ENCODE assay signal across 24 cellular contexts in the genomic region with DNA sequence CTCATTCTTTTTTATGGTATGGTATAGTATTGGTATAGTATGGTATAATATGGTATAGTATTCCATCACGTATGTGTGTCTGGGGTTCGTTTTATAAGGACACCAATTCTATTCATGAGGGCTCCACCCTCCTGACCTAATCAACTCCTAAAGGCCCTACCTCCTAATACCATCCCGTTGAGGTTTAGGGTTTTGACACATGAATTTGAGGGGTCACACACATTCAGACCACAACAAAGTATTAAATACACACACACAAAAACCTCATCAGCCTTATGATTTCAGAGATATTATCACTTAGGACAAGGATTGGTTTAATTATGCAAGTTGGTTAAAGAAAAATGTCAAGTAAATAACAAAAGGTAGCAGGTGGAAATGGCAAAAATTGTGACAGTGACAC. TPM values are rescaled to one million over a fixed set of nuclear protein-coding genes. Genes with fewer than 3 reads are reported as not detected.
A peak's percentile ranks its signal among the peaks of the same experiment; 100 is the strongest.
DNase-seq lines count a peak whose midpoint lies in the region; ATAC-seq lines count a peak whose summit lies in the region.
"Had no signal": no experiment of that assay in that cellular context is flagged by ENCODE, and none has a peak within 500 bp of the region (broad histone marks: within the 10 kb centered on the region; RNA-seq: fewer than 3 reads in every experiment).

No MANE protein-coding gene starts in this region.

- POLR2A ChIA-PET in activated naive CD8-positive, alpha-beta T cell treated with anti-CD3 and anti-CD28 coated beads, Interleukin-2, amount 10 ng/mL, durations not matched to agents 7 days and 5 days (lab: Charles Lee) = no interaction called here

- H3K27ac Mint-ChIP-seq in activated naive CD8-positive, alpha-beta T cell treated with anti-CD3 and anti-CD28 coated beads, Interleukin-2, amount 10 ng/mL, durations not matched to agents 7 days and 5 days = peak overlapping the region; percentile 24
- no peak overlapping the region for H3K27ac Mint-ChIP-seq in activated naive CD8-positive, alpha-beta T cell treated with anti-CD3 and anti-CD28 coated beads for 36 hours
- H3K27ac Mint-ChIP-seq in central memory CD8-positive, alpha-beta T cell (ENCODE audit: low read depth) = no peak overlapping the region
- peak overlapping the region in 2 of 6 donors; percentile 17 to 30 for H3K27ac Mint-ChIP-seq in immature natural killer cell
- H3K27ac Mint-ChIP-seq: CD14-positive monocyte; CD4-positive, alpha-beta memory T cell; CD4-positive, CD25-positive, alpha-beta regulatory T cell; CD8-positive, alpha-beta memory T cell had no signal

- DNase-seq in activated naive CD8-positive, alpha-beta T cell treated with anti-CD3 and anti-CD28 coated beads, Interleukin-2, amount 10 ng/mL, durations not matched to agents 7 days and 5 days = no peak
- DNase-seq in activated naive CD8-positive, alpha-beta T cell treated with anti-CD3 and anti-CD28 coated beads for 36 hours = no peak
- no peak for DNase-seq in central memory CD8-positive, alpha-beta T cell (ENCODE audit: low spot score in 2 of 2)
- DNase-seq in immature natural killer cell (peak; percentile 25 to 34 (median 30)), NCI-H187 (lab: John Stamatoyannopoulos, UW) (no peak), germinal center (ENCODE audit: low spot score) (no peak)
- DNase-seq: 8988T; ACHN; BE2C; C1 segment of cervical spinal cord; CD4-positive, alpha-beta memory T cell; CD4-positive, CD25-positive, alpha-beta regulatory T cell; CD8-positive, alpha-beta memory T cell; COR-L47; DMS 273 treated with DMSO at 0.1 percent for 48 hours; DMS153; DMS53; DMS79; DND-41; EL; GDM1 had no signal

- peaks cover 6% of the 10 kb centered on the region for H3K36me3 Mint-ChIP-seq in activated naive CD8-positive, alpha-beta T cell treated with anti-CD3 and anti-CD28 coated beads, Interleukin-2, amount 10 ng/mL, durations not matched to agents 7 days and 5 days
- H3K36me3 Mint-ChIP-seq in activated naive CD8-positive, alpha-beta T cell treated with anti-CD3 and anti-CD28 coated beads for 36 hours = peaks cover 2% of the 10 kb centered on the region
- H3K36me3 Mint-ChIP-seq in central memory CD8-positive, alpha-beta T cell (ENCODE audit: insufficient read depth) = peaks cover 1% of the 10 kb centered on the region
- H3K36me3 Mint-ChIP-seq in immature natural killer cell = peaks cover 0 to 8% (median 0%) of the 10 kb centered on the region in 3 donors
- H3K36me3 Mint-ChIP-seq: CD4-positive, alpha-beta memory T cell; CD4-positive, CD25-positive, alpha-beta regulatory T cell had no signal

- H3K27me3 Mint-ChIP-seq in activated naive CD8-positive, alpha-beta T cell treated with anti-CD3 and anti-CD28 coated beads, Interleukin-2, amount 10 ng/mL, durations not matched to agents 7 days and 5 days = peaks cover 1% of the 10 kb centered on the region
- H3K27me3 Mint-ChIP-seq in activated naive CD8-positive, alpha-beta T cell treated with anti-CD3 and anti-CD28 coated beads for 36 hours = no peaks in the 10 kb centered on the region
- H3K27me3 Mint-ChIP-seq in central memory CD8-positive, alpha-beta T cell = peaks cover 1% of the 10 kb centered on the region
- H3K27me3 Mint-ChIP-seq in immature natural killer cell (ENCODE audit: low read depth in 3 of 3) = peaks cover 6 to 14% (median 12%) of the 10 kb centered on the region in 3 donors
- H3K27me3 Mint-ChIP-seq: CD4-positive, alpha-beta memory T cell; CD4-positive, CD25-positive, alpha-beta regulatory T cell had no signal

- no peak overlapping the region for H3K4me3 Mint-ChIP-seq in activated naive CD8-positive, alpha-beta T cell treated with anti-CD3 and anti-CD28 coated beads, Interleukin-2, amount 10 ng/mL, durations not matched to agents 7 days and 5 days
- no peak overlapping the region for H3K4me3 Mint-ChIP-seq in activated naive CD8-positive, alpha-beta T cell treated with anti-CD3 and anti-CD28 coated beads for 36 hours
- no peak overlapping the region for H3K4me3 Mint-ChIP-seq in central memory CD8-positive, alpha-beta T cell
- H3K4me3 Mint-ChIP-seq in immature natural killer cell = peak overlapping the region in 1 of 5 donors; percentile 4
- H3K4me3 Mint-ChIP-seq: CD14-positive monocyte; CD4-positive, alpha-beta memory T cell; CD4-positive, CD25-positive, alpha-beta regulatory T cell; CD8-positive, alpha-beta memory T cell had no signal

- peaks cover 12% of the 10 kb centered on the region for H3K9me3 Mint-ChIP-seq in activated naive CD8-positive, alpha-beta T cell treated with anti-CD3 and anti-CD28 coated beads, Interleukin-2, amount 10 ng/mL, durations not matched to agents 7 days and 5 days
- peaks cover 2% of the 10 kb centered on the region for H3K9me3 Mint-ChIP-seq in activated naive CD8-positive, alpha-beta T cell treated with anti-CD3 and anti-CD28 coated beads for 36 hours
- H3K9me3 Mint-ChIP-seq in central memory CD8-positive, alpha-beta T cell = no peaks in the 10 kb centered on the region
- H3K9me3 Mint-ChIP-seq in immature natural killer cell = peaks cover 0 to 2% (median 0%) of the 10 kb centered on the region in 6 donors
- H3K9me3 Mint-ChIP-seq: CD8-positive, alpha-beta memory T cell had no signal

- H3K4me1 Mint-ChIP-seq in activated naive CD8-positive, alpha-beta T cell treated with anti-CD3 and anti-CD28 coated beads, Interleukin-2, amount 10 ng/mL, durations not matched to agents 7 days and 5 days = peaks cover 15% of the 10 kb centered on the region
- H3K4me1 Mint-ChIP-seq in activated naive CD8-positive, alpha-beta T cell treated with anti-CD3 and anti-CD28 coated beads for 36 hours = no peaks in the 10 kb centered on the region
- H3K4me1 Mint-ChIP-seq in central memory CD8-positive, alpha-beta T cell = peaks cover 16% of the 10 kb centered on the region
- H3K4me1 Mint-ChIP-seq in immature natural killer cell = peaks cover 8 to 26% of the 10 kb centered on the region in 2 donors
- H3K4me1 Mint-ChIP-seq: CD14-positive monocyte had no signal

- no peak for ATAC-seq in activated naive CD8-positive, alpha-beta T cell treated with anti-CD3 and anti-CD28 coated beads, Interleukin-2, amount 10 ng/mL, durations not matched to agents 7 days and 5 days (ENCODE audit: low read depth)
- peak; percentile 62 for ATAC-seq in central memory CD8-positive, alpha-beta T cell (replicated peaks; ENCODE audit: extremely low read depth, poor library complexity, severe bottlenecking)
- ATAC-seq in GM21360 (IDR thresholded peaks at IDR 0.05; ENCODE audit: unreplicated experiment) = no peak
- ATAC-seq: GM12878 had no signal

RNA-seq across cellular contexts. Expression of a gene that starts 54.1 kb away (rescaled TPM):
- total RNA-seq in activated naive CD8-positive, alpha-beta T cell treated with anti-CD3 and anti-CD28 coated beads, Interleukin-2, amount 10 ng/mL, durations not matched to agents 7 days and 5 days = 10 to 100 TPM; 64.9 to 72.9 TPM
- 10 to 100 TPM; 19.1 to 21.9 TPM for total RNA-seq in activated naive CD8-positive, alpha-beta T cell treated with anti-CD3 and anti-CD28 coated beads for 36 hours
- polyA plus RNA-seq in immature natural killer cell = 10 to 100 TPM; 42.5 to 90.1 (median 78.4) TPM

Comparison
In these comparisons a context has a peak if more than half of its experiments do, and no peak if none do; other contexts are left out.
1. DNase-seq: peak in immature natural killer cell (3 of 3); none in activated naive CD8-positive, alpha-beta T cell treated with anti-CD3 and anti-CD28 coated beads, Interleukin-2, amount 10 ng/mL, durations not matched to agents 7 days and 5 days (single experiment), activated naive CD8-positive, alpha-beta T cell treated with anti-CD3 and anti-CD28 coated beads for 36 hours (single experiment), central memory CD8-positive, alpha-beta T cell (0 of 2), NCI-H187 (0 of 2) and germinal center (single experiment).